ENCODE assay signal across 11 cellular contexts in genomic region chr12:110304061-110304551, GRCh38. TPM values are rescaled to one million over a fixed set of nuclear protein-coding genes. Genes with fewer than 3 reads are reported as not detected.
DNase-seq lines count a peak whose midpoint lies in the region; ATAC-seq, FAIRE-seq and TF ChIP-seq lines count a peak whose summit lies in the region.
"Had no signal": no experiment of that assay in that cellular context is flagged by ENCODE, and none has a peak within 500 bp of the region (broad histone marks: within the 10 kb centered on the region; RNA-seq: fewer than 3 reads in every experiment).

No MANE protein-coding gene starts in this region.

- RAD21 ChIA-PET in GM12878 (lab: Charles Lee; ENCODE audit: unreplicated experiment), result no interaction called here

- ATAC-seq in GM12878, result no peak
- ATAC-seq in foreskin keratinocyte, result peak; percentile 88
- ATAC-seq in HG02759 (IDR thresholded peaks at IDR 0.05; ENCODE audit: unreplicated experiment), result no peak

- no TSS peak for BruUV-seq in GM12878 (replicated peaks; lab: Mats Ljungman, UMichigan)

- no peak for TF ChIP-seq RAD21 in GM12878 (IDR thresholded peaks at IDR 0.05; ENCODE audit: insufficient read depth, low read depth, low read length)

- H3K9me3 ChIP-seq in GM12878 (replicated peaks; ENCODE audit: control insufficient read depth, insufficient read depth, low read length), result no peaks in the 10 kb centered on the region

- H3K4me1 ChIP-seq in ACC112 (ENCODE audit: control insufficient read depth, insufficient read depth, low read length, unreplicated experiment) (peaks cover 65% of the 10 kb centered on the region), GM12878 (ENCODE audit: control insufficient read depth, insufficient read depth, low read length) (peaks cover 12% of the 10 kb centered on the region; the same call in 1 of the 2 replicates), foreskin keratinocyte (peaks cover 49% of the 10 kb centered on the region)

- H3K4me2 ChIP-seq in GM12878 (ENCODE audit: control insufficient read depth, insufficient read depth), result no peak overlapping the region

- H4K20me1 ChIP-seq in GM12878 (ENCODE audit: control insufficient read depth, insufficient read depth), result no peaks in the 10 kb centered on the region

- H3K4me3 ChIP-seq in ACC112 (ENCODE audit: low read depth, low read length) (no peak overlapping the region; the same call in 1 of the 2 replicates), GM12878 (no peak overlapping the region)

- no peak for FAIRE-seq in GM12878 (lab: Jason Lieb, UNC)

- no peak overlapping the region for H3K9ac ChIP-seq in GM12878 (ENCODE audit: control insufficient read depth, insufficient read depth, low read length)

- H3K36me3 ChIP-seq in ACC112 (ENCODE audit: insufficient read depth, low read length), result peaks cover 30% of the 10 kb centered on the region
- H3K36me3 ChIP-seq in GM12878 (ENCODE audit: control insufficient read depth in 2 of 2, insufficient read depth in 2 of 2, low read length in 1 of 2), result peaks cover 19 to 30% of the 10 kb centered on the region in 2 experiments

- SMC1A ChIA-PET in GM12878 (lab: Charles Lee; ENCODE audit: uncharacterized antibody, unreplicated experiment), result no interaction called here

- H3K27me3 ChIP-seq in ACC112 (ENCODE audit: insufficient read depth, low read length), result no peaks in the 10 kb centered on the region
- H3K27me3 ChIP-seq in GM12878 (replicated peaks in 1 of 2; ENCODE audit: control insufficient read depth in 2 of 2, insufficient read depth in 2 of 2, low read length in 1 of 2), result no peaks in the 10 kb centered on the region
- no peaks in the 10 kb centered on the region for H3K27me3 ChIP-seq in foreskin keratinocyte

- intact Hi-C loops in GM12878 (cut with micrococcal nuclease; ENCODE audit: unreplicated experiment), result no loop called here

- no peak for TF ChIP-seq EP300 in GM12878 (IDR thresholded peaks at IDR 0.05; ENCODE audit: borderline replicate concordance in 1 of 2, control insufficient read depth in 1 of 2, low read depth in 2 of 2, low read length in 2 of 2)

- H3K27ac ChIP-seq in ACC112 (ENCODE audit: low read depth, low read length) (peak overlapping the region; percentile 81), GM12878 (ENCODE audit: control insufficient read depth, insufficient read depth) (no peak overlapping the region), foreskin keratinocyte (peak overlapping the region; percentile 57)

- 75% methylated on average over 4 of the region's 4 CpGs for WGBS in GM12878 (ENCODE audit: insufficient coverage, insufficient replicate concordance, low lambda C conversion rate, missing lambda C conversion rate)

- CTCF ChIA-PET in GM12878 (lab: Yijun Ruan, JAX), result no interaction called here

- H3K79me2 ChIP-seq in ACC112 (ENCODE audit: control insufficient read depth, insufficient read depth, low read length, unreplicated experiment), result peaks cover 83% of the 10 kb centered on the region
- H3K79me2 ChIP-seq in GM12878 (ENCODE audit: control insufficient read depth, insufficient read depth, low read length), result peaks cover 76% of the 10 kb centered on the region

- TF ChIP-seq CTCF in GM12878 (IDR thresholded peaks at IDR 0.05 in 2 of 3, conservative IDR thresholded peaks at IDR 0.05 in 1 of 3; ENCODE audit: control insufficient read depth in 2 of 3, extremely low read depth in 1 of 3, insufficient read depth in 1 of 3, low read depth in 3 of 3, low read length in 3 of 3), result no peak
- TF ChIP-seq CTCF in foreskin keratinocyte (conservative IDR thresholded peaks at IDR 0.05), result peak; percentile 19

- no peak for TF ChIP-seq POLR2A in GM12878 (IDR thresholded peaks at IDR 0.05; ENCODE audit: low read depth, low read length)

- DNase-seq in LHCN-M2 (ENCODE audit: low read depth), result peak; percentile 46
- no peak for DNase-seq in GM12878 (ENCODE audit: low read depth, low spot score)
- DNase-seq in foreskin keratinocyte, result peak; percentile 97 to 98
- DNase-seq in NCI-H774 (lab: John Stamatoyannopoulos, UW), result no peak
- no peak for DNase-seq in NCI-H187 (lab: John Stamatoyannopoulos, UW)
- no peak for DNase-seq in NCI-H2171 treated with DMSO at 0.1 percent for 48 hours (lab: John Stamatoyannopoulos, UW)
- DNase-seq: MM.1S; NCI-H510A; stimulated activated CD4-positive, alpha-beta T cell treated with anti-CD3 and anti-CD28 coated beads, Interleukin-1b, Interleukin-23, amount 100 ng/mL, for 48 hours had no signal

- POLR2A ChIA-PET in GM12878 (lab: Charles Lee), result no interaction called here

- in situ Hi-C loops in GM12878 (cut with MboI), result no loop called here

- no peak overlapping the region for H2AFZ ChIP-seq in ACC112 (ENCODE audit: low read length, unreplicated experiment)
- H2AFZ ChIP-seq in GM12878 (ENCODE audit: control insufficient read depth, low read depth, low read length), result no peak overlapping the region

TF ChIP-seq in GM12878, 131 proteins besides CTCF, POLR2A, EP300 and RAD21:
- TF ChIP-seq STAT1 (conservative IDR thresholded peaks at IDR 0.05) (no peak), RUNX3 (IDR thresholded peaks at IDR 0.05; ENCODE audit: low read length) (peak; percentile 19; the same call in 1 of the 2 replicates)
TF ChIP-seq in GM12878: peak in this region for 1.

RNA-seq across cellular contexts. Expression of gene ATP2A2, which starts 23.1 kb away (rescaled TPM):
- total RNA-seq in LHCN-M2 (2014; rRNA removed) (114 and 132 TPM in 2 replicates), GM12878 (2014; rRNA removed) (74.9 and 80.2 TPM in 2 replicates), GM12878 (2014; rRNA removed; fragmentation: Illumina TruSeq; extraction: Trizol) (31.7 and 33.3 TPM in 2 replicates), GM12878 (2021) (120 and 133 TPM in 2 replicates), foreskin keratinocyte (251 and 257 TPM in 2 replicates)
- 73.9 TPM for polyA plus RNA-seq in LHCN-M2 (2012)
- 177 and 186 TPM in 2 replicates for total RNA-seq in GM12878 (2013; cell fraction: nucleolus; rRNA removed)
- polyA plus RNA-seq in GM12878 (2011; ENCODE audit: low read depth), result 57.9 TPM
- polyA plus RNA-seq in GM12878 (2011; rRNA removed) (25.3 and 35.5 TPM in 2 replicates), GM12878 (2014; fragmentation: Illumina TruSeq; extraction: Trizol) (87.0 and 91.5 TPM in 2 replicates), GM12878 (2014; fragmentation: Nextera tagmentation; extraction: Ambion mirVana) (1 to 10 TPM; 3.7 to 5.1 TPM), GM12878 (2014; rRNA removed) (44.6 and 48.0 TPM in 2 replicates), GM12878 (2016; fragmentation: Nextera tagmentation; extraction: Ambion mirVana) (10 to 100 TPM; 23.7 to 29.1 TPM), foreskin keratinocyte (71.6 and 80.2 TPM in 2 replicates)
- polyA plus RNA-seq in GM12878 (2011; cell fraction: cytosol; rRNA removed), result 20.9 and 28.4 TPM in 2 replicates
- 107 and 121 TPM in 2 replicates for polyA plus RNA-seq in GM12878 (2011; cell fraction: nucleus; rRNA removed)
- polyA plus RNA-seq in GM12878 (2012), result 65.9 and 70.6 TPM in 2 replicates
- 53.8 and 71.5 TPM in 2 replicates for polyA minus RNA-seq in GM12878 (2011; rRNA and poly(A)+ RNA removed)
- 29.8 and 34.0 TPM in 2 replicates for polyA minus RNA-seq in GM12878 (2011; cell fraction: cytosol; rRNA and poly(A)+ RNA removed)
- polyA minus RNA-seq in GM12878 (2011; cell fraction: nucleus; rRNA and poly(A)+ RNA removed), result 56.6 and 89.7 TPM in 2 replicates

Comparison
In these comparisons a context has a peak if more than half of its experiments do, and no peak if none do; other contexts are left out.
1. DNase-seq: peak in LHCN-M2 (single experiment) and foreskin keratinocyte (2 of 2); none in GM12878 (single experiment), NCI-H774 (single experiment), NCI-H187 (0 of 2) and NCI-H2171 treated with DMSO at 0.1 percent for 48 hours (single experiment).